Comparison of ENCODE assay signal across 30 cellular contexts in genomic region chr16:19162085-19162484, GRCh38. TPM values are rescaled to one million over a fixed set of nuclear protein-coding genes. Genes with fewer than 3 reads are reported as not detected.
"Had no signal": no experiment of that assay in that cellular context is flagged by ENCODE, and none has a peak within 500 bp of the region (broad histone marks: within the 10 kb centered on the region; RNA-seq: fewer than 3 reads in every experiment).

No MANE protein-coding gene starts in this region.

- H3K36me3 Mint-ChIP-seq: activated CD4-positive, alpha-beta memory T cell treated with anti-CD3 and anti-CD28 coated beads for 36 hours; activated naive CD4-positive, alpha-beta T cell treated with anti-CD3 and anti-CD28 coated beads, Interleukin-2, amount 10 ng/mL, durations not matched to agents 7 days and 5 days; naive thymus-derived CD4-positive, alpha-beta T cell had no signal

- DNase-seq: activated CD4-positive, alpha-beta memory T cell treated with anti-CD3 and anti-CD28 coated beads for 36 hours; activated CD4-positive, alpha-beta T cell treated with anti-CD3 and anti-CD28 coated beads for 48 hours; activated CD8-positive, alpha-beta memory T cell treated with anti-CD3 and anti-CD28 coated beads, Interleukin-2, amount 50 U/mL, for 4 hours; activated gamma-delta T cell; activated naive CD4-positive, alpha-beta T cell treated with anti-CD3 and anti-CD28 coated beads, Interleukin-2, amount 10 ng/mL, durations not matched to agents 7 days and 5 days; activated T-cell treated with anti-CD3 and anti-CD28 coated beads, Interleukin-2, amount 50 U/mL, for 1 hour; amygdala; caudate nucleus; foreskin melanocyte; heart right ventricle; left lung; naive thymus-derived CD4-positive, alpha-beta T cell; ovary; stimulated activated CD4-positive, alpha-beta T cell treated with anti-CD3 and anti-CD28 coated beads, Interleukin-1b, Interleukin-23, amount 100 ng/mL, for 48 hours; stimulated activated CD4-positive, alpha-beta T cell treated with anti-CD3 and anti-CD28 coated beads, Interleukin-4, amount 100 ng/mL, for 4 hours; stimulated activated CD8-positive, alpha-beta memory T cell treated with anti-CD3 and anti-CD28 coated beads, Interleukin-4, amount 100 ng/mL, for 48 hours; stimulated activated naive B cell treated with anti-CD40 and anti-IgM and Interleukin-4, amounts not matched to agents 10 μg/mL and 1 μg/mL and 100 μg/mL, for 72 hours; stomach; tibial artery; upper lobe of right lung; WERI-Rb-1 had no signal

- H3K4me3 ChIP-seq: heart right ventricle, left lung, ovary, smooth muscle cell, stomach, tibial artery, upper lobe of right lung had no signal

- FAIRE-seq: endothelial cell of umbilical vein had no signal

- H3K4me1 ChIP-seq: stomach, tibial artery had no signal

- H3K4me3 Mint-ChIP-seq: activated CD4-positive, alpha-beta memory T cell treated with anti-CD3 and anti-CD28 coated beads for 36 hours; activated naive CD4-positive, alpha-beta T cell treated with anti-CD3 and anti-CD28 coated beads, Interleukin-2, amount 10 ng/mL, durations not matched to agents 7 days and 5 days; activated T-helper 1 cell treated with anti-CD3 and anti-CD28 coated beads, Interleukin-12 subunit alpha, Interleukin-12 subunit beta, Interleukin-2, Interleukin-4 antibody, amounts not matched to agents 30 ng/mL and 10 ng/mL and 1 ng/mL, durations not matched to agents 14 hours and 24 hours and 36 hours; naive thymus-derived CD4-positive, alpha-beta T cell; stimulated activated naive B cell treated with anti-CD40 and anti-IgM and Interleukin-4, amounts not matched to agents 10 μg/mL and 1 μg/mL and 100 μg/mL, for 72 hours had no signal

- H3K36me3 ChIP-seq: heart right ventricle, left lung, ovary, stomach, tibial artery, upper lobe of right lung, WERI-Rb-1 had no signal

- H3K27ac ChIP-seq: heart right ventricle, left lung, ovary, stomach, tibial artery, upper lobe of right lung, WERI-Rb-1 had no signal

- H3K27ac Mint-ChIP-seq: activated CD4-positive, alpha-beta memory T cell treated with anti-CD3 and anti-CD28 coated beads for 36 hours; activated naive CD4-positive, alpha-beta T cell treated with anti-CD3 and anti-CD28 coated beads, Interleukin-2, amount 10 ng/mL, durations not matched to agents 7 days and 5 days; activated T-helper 1 cell treated with anti-CD3 and anti-CD28 coated beads, Interleukin-12 subunit alpha, Interleukin-12 subunit beta, Interleukin-2, Interleukin-4 antibody, amounts not matched to agents 30 ng/mL and 10 ng/mL and 1 ng/mL, durations not matched to agents 14 hours and 24 hours and 36 hours; naive thymus-derived CD4-positive, alpha-beta T cell; progenitor cell of endocrine pancreas; stimulated activated naive B cell treated with anti-CD40 and anti-IgM and Interleukin-4, amounts not matched to agents 10 μg/mL and 1 μg/mL and 100 μg/mL, for 72 hours had no signal

- H3K9me3 ChIP-seq: heart right ventricle, ovary, tibial artery, upper lobe of right lung had no signal

- ATAC-seq: activated CD4-positive, CD25-positive, alpha-beta regulatory T cell treated with anti-CD3 and anti-CD28 coated beads, Interleukin-2, amount 50 U/mL, for 24 hours; left lung; naive thymus-derived CD4-positive, alpha-beta T cell; sciatic nerve; stimulated activated naive B cell treated with anti-CD40 and anti-IgM and Interleukin-4, amounts not matched to agents 10 μg/mL and 1 μg/mL and 100 μg/mL, for 72 hours; upper lobe of right lung had no signal

- H3K4me1 Mint-ChIP-seq: activated naive CD4-positive, alpha-beta T cell treated with anti-CD3 and anti-CD28 coated beads, Interleukin-2, amount 10 ng/mL, durations not matched to agents 7 days and 5 days; naive thymus-derived CD4-positive, alpha-beta T cell; stimulated activated naive B cell treated with anti-CD40 and anti-IgM and Interleukin-4, amounts not matched to agents 10 μg/mL and 1 μg/mL and 100 μg/mL, for 72 hours had no signal

RNA-seq across cellular contexts. Expression of gene SYT17, which starts 6.0 kb away (rescaled TPM):
- total RNA-seq: activated CD8-positive, alpha-beta memory T cell treated with anti-CD3 and anti-CD28 coated beads for 36 hours; T-helper 1 cell treated with Interleukin-12 subunit alpha and Interleukin-12 subunit beta and Interleukin-4 antibody, amounts not matched to agents 30 ng/mL and 1 ng/mL, for 36 hours had no signal
- polyA plus RNA-seq: naive thymus-derived CD4-positive, alpha-beta T cell had no signal

RNA-seq across cellular contexts. Expression of gene ITPRIPL2, which starts 48.3 kb away (rescaled TPM):
- polyA plus RNA-seq: naive thymus-derived CD4-positive, alpha-beta T cell; neural cell had no signal
